ENCODE assay signal across 13 cellular contexts in the genomic region with DNA sequence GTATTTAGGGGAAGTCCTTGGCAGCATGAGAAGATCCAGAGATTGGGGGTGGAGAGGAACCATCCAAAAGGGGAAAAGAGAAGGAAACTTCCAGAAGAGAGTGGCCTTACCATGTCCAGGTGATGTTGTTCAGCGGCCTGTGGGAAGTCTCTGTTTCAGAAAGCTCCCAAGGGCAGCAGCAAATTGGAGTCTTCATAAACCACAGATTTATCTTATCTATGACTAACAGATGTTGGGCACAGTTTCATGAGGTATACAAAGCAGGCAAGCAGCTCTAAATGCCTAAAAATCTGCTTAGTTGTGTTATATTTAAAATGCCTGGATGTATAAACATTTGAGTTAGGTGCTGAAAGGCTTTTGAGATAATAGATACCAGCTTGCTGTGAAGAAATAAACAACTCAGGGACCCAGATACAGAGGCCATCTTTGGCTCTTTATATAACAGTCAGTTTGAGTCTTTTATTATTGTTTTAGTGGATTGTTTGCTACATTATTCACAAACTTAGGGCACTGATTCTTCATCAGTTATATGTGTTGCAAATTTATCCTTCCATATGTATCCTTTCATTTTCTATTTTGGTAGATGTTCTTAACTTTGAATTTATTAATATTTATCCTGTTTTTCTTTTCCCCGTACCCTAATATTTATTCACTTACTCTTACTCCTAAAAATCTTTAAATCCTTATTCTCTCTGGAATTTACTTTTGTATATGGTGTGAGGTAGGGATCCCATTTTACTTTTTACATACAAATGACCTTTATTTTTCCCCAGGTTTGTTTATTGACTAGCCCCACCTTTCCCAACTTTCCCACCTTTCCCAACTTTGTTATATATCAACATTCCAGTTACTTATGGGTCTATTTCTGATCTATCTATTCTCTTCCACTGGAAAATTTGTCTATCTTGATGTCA. TPM values are rescaled to one million over a fixed set of nuclear protein-coding genes. Genes with fewer than 3 reads are reported as not detected.
DNase-seq lines count a peak whose midpoint lies in the region; ATAC-seq and TF ChIP-seq lines count a peak whose summit lies in the region.
"Had no signal": no experiment of that assay in that cellular context is flagged by ENCODE, and none has a peak within 500 bp of the region (broad histone marks: within the 10 kb centered on the region; RNA-seq: fewer than 3 reads in every experiment).

No MANE protein-coding gene starts in this region.

- no peak for TF ChIP-seq CTCF in RWPE1 (conservative IDR thresholded peaks at IDR 0.05; ENCODE audit: low read depth)
- TF ChIP-seq CTCF in Peyer's patch (IDR thresholded peaks at IDR 0.05): no peak

- CTCF ChIA-PET in CD8-positive, alpha-beta memory T cell (lab: Charles Lee): interaction anchor here (1.0 kb wide), 1 partner anchor 24 kb away, joined by 4 read pairs; no protein-coding TSS in a partner anchor
- CTCF ChIA-PET in RWPE1 (lab: Yijun Ruan, JAX): no interaction called here

- DNase-seq in CD8-positive, alpha-beta memory T cell: no peak
- peak; percentile 60 for DNase-seq in KBM-7
- DNase-seq in activated naive CD8-positive, alpha-beta T cell treated with anti-CD3 and anti-CD28 coated beads for 36 hours: no peak
- no peak for DNase-seq in naive B cell
- no peak for DNase-seq in RWPE1 (ENCODE audit: low spot score)
- DNase-seq in activated gamma-delta T cell (lab: John Stamatoyannopoulos, UW): no peak
- DNase-seq in Peyer's patch: no peak
- DNase-seq in anterior cingulate cortex (lab: John Stamatoyannopoulos, UW): no peak
- DNase-seq: activated T-cell treated with anti-CD3 and anti-CD28 coated beads for 4 hours, NCI-H187, nucleus accumbens had no signal

- H3K27me3 Mint-ChIP-seq in CD8-positive, alpha-beta memory T cell: peaks cover 11 to 19% of the 10 kb centered on the region in 2 donors
- H3K27me3 Mint-ChIP-seq in activated naive CD8-positive, alpha-beta T cell treated with anti-CD3 and anti-CD28 coated beads for 36 hours: peaks cover 4% of the 10 kb centered on the region
- H3K27me3 Mint-ChIP-seq in naive B cell: peaks cover 8 to 19% (median 14%) of the 10 kb centered on the region in 3 donors

- POLR2A ChIA-PET in CD8-positive, alpha-beta memory T cell (lab: Charles Lee): no interaction called here
- POLR2A ChIA-PET in RWPE1 (lab: Yijun Ruan, JAX; ENCODE audit: low non-redundant PET): no interaction called here

- H3K4me3 ChIP-seq in CD8-positive, alpha-beta memory T cell (ENCODE audit: low read length): no peak overlapping the region
- H3K4me3 ChIP-seq in Peyer's patch: no peak overlapping the region
- H3K4me3 ChIP-seq: cardiac muscle cell had no signal

- H3K9me3 ChIP-seq in CD8-positive, alpha-beta memory T cell (ENCODE audit: low read length): no peaks in the 10 kb centered on the region
- H3K9me3 ChIP-seq in Peyer's patch: no peaks in the 10 kb centered on the region

- H3K27me3 ChIP-seq in CD8-positive, alpha-beta memory T cell (ENCODE audit: insufficient read depth, low read length, poor library complexity, severe bottlenecking): no peaks in the 10 kb centered on the region
- H3K27me3 ChIP-seq in Peyer's patch: no peaks in the 10 kb centered on the region
- H3K27me3 ChIP-seq: cardiac muscle cell had no signal

- no peak for TF ChIP-seq POLR2A in Peyer's patch (IDR thresholded peaks at IDR 0.05)

- no peaks in the 10 kb centered on the region for H3K36me3 ChIP-seq in CD8-positive, alpha-beta memory T cell (ENCODE audit: insufficient read depth, low read length)
- no peaks in the 10 kb centered on the region for H3K36me3 ChIP-seq in Peyer's patch
- H3K36me3 ChIP-seq: cardiac muscle cell had no signal

- peak overlapping the region in 7 of 8 donors; percentile 10 to 100 (median 98) for H3K27ac Mint-ChIP-seq in CD8-positive, alpha-beta memory T cell
- H3K27ac Mint-ChIP-seq in activated naive CD8-positive, alpha-beta T cell treated with anti-CD3 and anti-CD28 coated beads for 36 hours: peak overlapping the region; percentile 96
- H3K27ac Mint-ChIP-seq in naive B cell: peak overlapping the region in 4 of 6 donors; percentile 38 to 99 (median 89)

- peaks cover 8 to 25% (median 16%) of the 10 kb centered on the region in 3 donors for H3K36me3 Mint-ChIP-seq in CD8-positive, alpha-beta memory T cell
- peaks cover 18% of the 10 kb centered on the region for H3K36me3 Mint-ChIP-seq in activated naive CD8-positive, alpha-beta T cell treated with anti-CD3 and anti-CD28 coated beads for 36 hours
- H3K36me3 Mint-ChIP-seq in naive B cell: peaks cover 0 to 8% of the 10 kb centered on the region in 2 donors

- in situ Hi-C loops in KBM-7 (cut with MboI; ENCODE audit: low pct_unique_long_range_greater_than_20kb, low sequenced_read_pairs): no loop called here

- peaks cover 20% of the 10 kb centered on the region for H3K4me1 ChIP-seq in CD8-positive, alpha-beta memory T cell (ENCODE audit: insufficient read depth, low read length)
- H3K4me1 ChIP-seq in Peyer's patch: peaks cover 0 to 13% (median 2%) of the 10 kb centered on the region in 4 donors

- H3K4me1 Mint-ChIP-seq in CD8-positive, alpha-beta memory T cell: peaks cover 20 to 36% (median 31%) of the 10 kb centered on the region in 3 donors
- peaks cover 23% of the 10 kb centered on the region for H3K4me1 Mint-ChIP-seq in activated naive CD8-positive, alpha-beta T cell treated with anti-CD3 and anti-CD28 coated beads for 36 hours
- peaks cover 5 to 28% (median 10%) of the 10 kb centered on the region in 3 donors for H3K4me1 Mint-ChIP-seq in naive B cell

- peaks cover 0 to 10% (median 5%) of the 10 kb centered on the region in 5 donors for H3K9me3 Mint-ChIP-seq in CD8-positive, alpha-beta memory T cell
- H3K9me3 Mint-ChIP-seq in activated naive CD8-positive, alpha-beta T cell treated with anti-CD3 and anti-CD28 coated beads for 36 hours: peaks cover 8% of the 10 kb centered on the region
- peaks cover 0 to 12% (median 3%) of the 10 kb centered on the region in 7 donors for H3K9me3 Mint-ChIP-seq in naive B cell

- ATAC-seq in naive B cell (ENCODE audit: low read depth in 2 of 2): no peak

- peak overlapping the region; percentile 13 for H3K27ac ChIP-seq in CD8-positive, alpha-beta memory T cell (ENCODE audit: low read depth, low read length)
- H3K27ac ChIP-seq in RWPE1: no peak overlapping the region
- H3K27ac ChIP-seq in Peyer's patch: no peak overlapping the region
- H3K27ac ChIP-seq: cardiac muscle cell had no signal

- peak overlapping the region in 6 of 7 donors; percentile 49 to 97 (median 87) for H3K4me3 Mint-ChIP-seq in CD8-positive, alpha-beta memory T cell
- peak overlapping the region; percentile 71 for H3K4me3 Mint-ChIP-seq in activated naive CD8-positive, alpha-beta T cell treated with anti-CD3 and anti-CD28 coated beads for 36 hours
- H3K4me3 Mint-ChIP-seq in naive B cell: peak overlapping the region in 5 of 8 donors; percentile 53 to 97 (median 94)
- H3K4me3 Mint-ChIP-seq: CD14-positive monocyte had no signal

RNA-seq across cellular contexts. Expression of a gene that starts 21.4 kb away (rescaled TPM):
- 100 to 1,000 TPM; 223 TPM for total RNA-seq in CD8-positive, alpha-beta memory T cell
- 157 TPM for polyA plus RNA-seq in CD8-positive, alpha-beta memory T cell
- total RNA-seq in activated naive CD8-positive, alpha-beta T cell treated with anti-CD3 and anti-CD28 coated beads for 36 hours: 100 to 1,000 TPM; 256 TPM
- 100 to 1,000 TPM in 3 of 6 donors, 10 to 100 TPM in 3; 42.0 to 134 (median 95.9) TPM for polyA plus RNA-seq in naive B cell (ENCODE audit: low read depth in 6 of 6)
- 100 to 1,000 TPM; 134 to 205 (median 170) TPM for total RNA-seq in Peyer's patch
